ENCODE assay signal across 1 cellular context in the genomic region with DNA sequence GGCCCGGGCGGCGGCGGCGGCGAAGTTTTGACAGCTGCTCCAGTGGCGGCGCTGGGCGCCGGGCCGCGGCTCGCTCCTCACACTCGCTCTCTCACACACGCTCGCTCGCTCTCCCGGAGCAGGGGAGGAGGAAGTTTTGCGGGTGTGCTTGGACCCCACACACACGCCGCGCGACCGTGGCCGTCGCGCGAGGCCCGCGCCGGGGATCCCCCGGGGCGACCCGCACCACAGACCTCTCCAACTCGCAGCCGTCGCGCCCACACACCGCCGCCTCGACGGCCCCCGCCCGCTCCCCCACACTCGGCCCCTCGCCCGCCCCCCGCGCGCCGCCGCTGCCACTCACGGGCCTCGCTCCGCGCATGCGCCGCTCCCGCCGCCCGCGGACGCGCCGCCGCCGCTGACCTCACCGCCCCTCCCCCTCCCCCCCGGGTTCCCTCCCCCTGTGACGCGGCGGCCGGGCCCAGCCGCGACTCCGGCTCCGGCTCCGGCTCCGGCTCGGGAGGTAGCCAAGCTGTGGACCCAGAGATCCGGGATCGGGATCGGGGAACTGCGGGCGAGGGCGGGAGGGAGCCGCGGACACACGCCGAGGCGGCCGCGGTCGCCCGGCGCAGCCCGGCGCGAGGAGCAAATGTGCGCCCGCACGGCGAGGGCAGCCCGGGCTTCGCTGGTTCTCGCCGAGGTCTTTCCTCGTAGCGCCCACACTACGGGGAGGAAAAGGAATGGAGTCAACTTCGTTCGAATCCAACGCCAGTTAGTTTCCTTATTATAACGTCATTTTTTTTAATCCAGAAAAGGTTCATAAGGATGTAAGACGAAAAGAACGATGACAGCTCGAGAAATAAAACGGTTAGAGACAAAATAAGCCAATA.
TF ChIP-seq lines count a peak whose summit lies in the region.

No MANE protein-coding gene starts in this region.

TF ChIP-seq in H1, 55 proteins besides CTCF, POLR2A, EP300 and RAD21 (continued from another document):
- TF ChIP-seq, protein P1, sequence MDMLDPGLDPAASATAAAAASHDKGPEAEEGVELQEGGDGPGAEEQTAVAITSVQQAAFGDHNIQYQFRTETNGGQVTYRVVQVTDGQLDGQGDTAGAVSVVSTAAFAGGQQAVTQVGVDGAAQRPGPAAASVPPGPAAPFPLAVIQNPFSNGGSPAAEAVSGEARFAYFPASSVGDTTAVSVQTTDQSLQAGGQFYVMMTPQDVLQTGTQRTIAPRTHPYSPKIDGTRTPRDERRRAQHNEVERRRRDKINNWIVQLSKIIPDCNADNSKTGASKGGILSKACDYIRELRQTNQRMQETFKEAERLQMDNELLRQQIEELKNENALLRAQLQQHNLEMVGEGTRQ (IDR thresholded peaks at IDR 0.05; ENCODE audit: low read length): no peak
